In genomic region chr7:51430480-51431086, GRCh38 we compare ENCODE assay signal across 9 cellular contexts.
DNase-seq lines count a peak whose midpoint lies in the region; ATAC-seq, FAIRE-seq and TF ChIP-seq lines count a peak whose summit lies in the region.
"Had no signal": no experiment of that assay in that cellular context is flagged by ENCODE, and none has a peak within 500 bp of the region (broad histone marks: within the 10 kb centered on the region; RNA-seq: fewer than 3 reads in every experiment).

No MANE protein-coding gene starts in this region.

- peaks cover 4% of the 10 kb centered on the region; the same call in 1 of the 2 replicates for H3K27me3 ChIP-seq in OCI-LY1 (ENCODE audit: insufficient read depth, low read length)
- no peaks in the 10 kb centered on the region for H3K27me3 ChIP-seq in right cardiac atrium (ENCODE audit: control insufficient read depth, insufficient read depth)
- no peaks in the 10 kb centered on the region for H3K27me3 ChIP-seq in small intestine (ENCODE audit: control insufficient read depth in 2 of 2, insufficient read depth in 2 of 2, low read length in 2 of 2)

- peak; percentile 96 for TF ChIP-seq CTCF in OCI-LY1 (IDR thresholded peaks at IDR 0.05; ENCODE audit: low read length)

- peak; percentile 72 for DNase-seq in activated naive CD4-positive, alpha-beta T cell treated with anti-CD3 and anti-CD28 coated beads for 36 hours
- DNase-seq in activated naive CD4-positive, alpha-beta T cell treated with Interleukin-2 at 50 U/mL for 16 hours: no peak
- DNase-seq in HUDEP-2 (lab: John Stamatoyannopoulos, UW; ENCODE audit: unreplicated experiment in 76 of 76) (peak in 39 of 76 experiments; percentile 2 to 53 (median 14)), anterior cingulate cortex (lab: John Stamatoyannopoulos, UW) (peak in 40 of 58 donors; percentile 2 to 69 (median 24)), right cardiac atrium (peak in 2 of 3 donors; percentile 21 to 69), small intestine (peak; percentile 59)

- no peak overlapping the region for H3K4me3 Mint-ChIP-seq in activated naive CD4-positive, alpha-beta T cell treated with anti-CD3 and anti-CD28 coated beads for 36 hours
- H3K4me3 Mint-ChIP-seq: effector memory CD8-positive, alpha-beta T cell had no signal

- H3K27ac Mint-ChIP-seq in activated naive CD4-positive, alpha-beta T cell treated with anti-CD3 and anti-CD28 coated beads for 36 hours: no peak overlapping the region
- H3K27ac Mint-ChIP-seq: effector memory CD8-positive, alpha-beta T cell had no signal

- peak; percentile 47 for FAIRE-seq in small intestine (lab: Jason Lieb, UNC)

- H3K4me3 ChIP-seq in OCI-LY1 (ENCODE audit: low read depth, low read length, poor library complexity, severe bottlenecking): no peak overlapping the region
- no peak overlapping the region for H3K4me3 ChIP-seq in right cardiac atrium (ENCODE audit: low read length)
- no peak overlapping the region for H3K4me3 ChIP-seq in small intestine (ENCODE audit: low read depth in 1 of 2, low read length in 2 of 2)

- no peaks in the 10 kb centered on the region for H3K9me3 Mint-ChIP-seq in activated naive CD4-positive, alpha-beta T cell treated with anti-CD3 and anti-CD28 coated beads for 36 hours

- H3K27ac ChIP-seq in OCI-LY1 (ENCODE audit: low read depth, low read length, poor library complexity, severe bottlenecking): no peak overlapping the region
- H3K27ac ChIP-seq in right cardiac atrium (ENCODE audit: low read length): no peak overlapping the region
- H3K27ac ChIP-seq in small intestine (ENCODE audit: low read depth in 1 of 2, low read length in 1 of 2): no peak overlapping the region

- 16% methylated on average over 13 of the region's 13 CpGs for WGBS in right cardiac atrium
- 17 to 20% (median 18%) methylated on average over 13 of the region's 13 CpGs for whole genome bisulfite sequencing in small intestine, 3 donors

- H3K9me3 ChIP-seq in OCI-LY1 (ENCODE audit: low read length) (no peaks in the 10 kb centered on the region), right cardiac atrium (ENCODE audit: control insufficient read depth, low read length) (no peaks in the 10 kb centered on the region), small intestine (ENCODE audit: control insufficient read depth, low read depth) (no peaks in the 10 kb centered on the region)

- no peak overlapping the region for H2AFZ ChIP-seq in OCI-LY1 (ENCODE audit: low read length)

- CTCF ChIA-PET in activated naive CD4-positive, alpha-beta T cell treated with anti-CD3 and anti-CD28 coated beads for 36 hours (lab: Charles Lee): interaction anchor here (0.5 to 1.1 kb wide), 8 partner anchors 15 to 1719 kb away, joined by 3 to 5 read pairs (median 3); no protein-coding TSS in a partner anchor

- no peaks in the 10 kb centered on the region for H3K9me2 ChIP-seq in OCI-LY1 (ENCODE audit: low read depth, low read length)

- H3K79me2 ChIP-seq in OCI-LY1 (ENCODE audit: insufficient read depth, low read length): no peaks in the 10 kb centered on the region

- ATAC-seq in right cardiac atrium (peak; percentile 42 to 47), GM18870 (IDR thresholded peaks at IDR 0.05; ENCODE audit: unreplicated experiment) (no peak)
- ATAC-seq: effector memory CD8-positive, alpha-beta T cell had no signal

- H3K4me1 ChIP-seq in OCI-LY1 (ENCODE audit: insufficient read depth, low read length, severe bottlenecking) (peaks cover 8% of the 10 kb centered on the region), right cardiac atrium (ENCODE audit: control insufficient read depth, insufficient read depth, low read length) (no peaks in the 10 kb centered on the region), small intestine (ENCODE audit: control insufficient read depth in 2 of 2, insufficient read depth in 1 of 2, low read depth in 1 of 2, low read length in 1 of 2) (no peaks in the 10 kb centered on the region)

- H3K36me3 ChIP-seq in OCI-LY1 (ENCODE audit: insufficient read depth, low read length): no peaks in the 10 kb centered on the region
- H3K36me3 ChIP-seq in small intestine (ENCODE audit: control insufficient read depth in 2 of 2, insufficient read depth in 2 of 2, low read length in 2 of 2): no peaks in the 10 kb centered on the region

- intact Hi-C loops in activated naive CD4-positive, alpha-beta T cell treated with anti-CD3 and anti-CD28 coated beads for 36 hours (cut with micrococcal nuclease): no loop called here
- intact Hi-C loops in right cardiac atrium (cut with DNase I): no loop called here

- no peak overlapping the region for H3K9ac ChIP-seq in OCI-LY1 (ENCODE audit: low read length)

- H3K4me2 ChIP-seq in OCI-LY1 (ENCODE audit: low read length): peak overlapping the region; percentile 12; the same call in 1 of the 2 replicates

- peaks cover 16% of the 10 kb centered on the region for H3K27me3 Mint-ChIP-seq in activated naive CD4-positive, alpha-beta T cell treated with anti-CD3 and anti-CD28 coated beads for 36 hours (ENCODE audit: low read depth)

- no peaks in the 10 kb centered on the region for H3F3A ChIP-seq in OCI-LY1 (ENCODE audit: insufficient read depth, low read length)

- no peaks in the 10 kb centered on the region for H4K20me1 ChIP-seq in OCI-LY1 (ENCODE audit: insufficient read depth, low read length)

- H3K4me1 Mint-ChIP-seq in activated naive CD4-positive, alpha-beta T cell treated with anti-CD3 and anti-CD28 coated beads for 36 hours (ENCODE audit: low read depth): no peaks in the 10 kb centered on the region

- H3K36me3 Mint-ChIP-seq in activated naive CD4-positive, alpha-beta T cell treated with anti-CD3 and anti-CD28 coated beads for 36 hours (ENCODE audit: low read depth): no peaks in the 10 kb centered on the region
